ENCODE assay signal across 14 cellular contexts in genomic region chr4:182643801-182644311, GRCh38.
DNase-seq lines count a peak whose midpoint lies in the region; ATAC-seq, FAIRE-seq and TF ChIP-seq lines count a peak whose summit lies in the region.
"Had no signal": no experiment of that assay in that cellular context is flagged by ENCODE, and none has a peak within 500 bp of the region (broad histone marks: within the 10 kb centered on the region; RNA-seq: fewer than 3 reads in every experiment).

No MANE protein-coding gene starts in this region.

- peaks cover 21% of the 10 kb centered on the region for H3K9me3 Mint-ChIP-seq in HFFc6

- in situ Hi-C loops in ACHN (cut with HindIII; ENCODE audit: low pct_ligation_motif_present, low pct_unique_long_range_greater_than_20kb, low sequenced_read_pairs): no loop called here

- H3K4me1 Mint-ChIP-seq in HFFc6 (ENCODE audit: low read depth): peaks cover 43% of the 10 kb centered on the region
- H3K4me1 Mint-ChIP-seq: neural crest cell had no signal

- H3K36me3 ChIP-seq in bronchial epithelial cell (ENCODE audit: control insufficient read depth, insufficient read depth, low read length): no peaks in the 10 kb centered on the region

- peak overlapping the region; percentile 74 for H3K4me3 Mint-ChIP-seq in HFFc6
- H3K4me3 Mint-ChIP-seq: activated T-cell treated with anti-CD3 and anti-CD28 coated beads, Interleukin-2, amount 50 U/mL, for 24 hours; neural crest cell; type B pancreatic cell had no signal

- H3K4me3 ChIP-seq in bronchial epithelial cell (ENCODE audit: low read depth, low read length): no peak overlapping the region

- H3K27ac Mint-ChIP-seq in HFFc6: peak overlapping the region; percentile 95
- H3K27ac Mint-ChIP-seq: activated T-cell treated with anti-CD3 and anti-CD28 coated beads, Interleukin-2, amount 50 U/mL, for 24 hours; type B pancreatic cell had no signal

- ATAC-seq in GM21381 (IDR thresholded peaks at IDR 0.05; ENCODE audit: unreplicated experiment) (no peak), HG03280 (IDR thresholded peaks at IDR 0.05; ENCODE audit: unreplicated experiment) (no peak)

- no peaks in the 10 kb centered on the region for H3K27me3 ChIP-seq in bronchial epithelial cell (ENCODE audit: control insufficient read depth, insufficient read depth, low read length)

- DNase-seq in ACHN (peak; percentile 75), HFFc6 (peak; percentile 76), bronchial epithelial cell (ENCODE audit: low read depth) (peak; percentile 20), iris pigment epithelial cell (ENCODE audit: low read depth) (peak; percentile 92), DMS53 (lab: John Stamatoyannopoulos, UW) (no peak)
- DNase-seq in activated CD4-positive, alpha-beta T cell treated with anti-CD3 and anti-CD28 coated beads, Interleukin-2, amount 50 U/mL, for 48 hours: no peak
- DNase-seq: activated T-cell treated with anti-CD3 and anti-CD28 coated beads, Interleukin-2, amount 50 U/mL, for 24 hours; cortex of kidney; NCI-H1417; OCI-M1 had no signal

- FAIRE-seq in bronchial epithelial cell (lab: Jason Lieb, UNC): no peak

- H3K36me3 Mint-ChIP-seq in HFFc6 (ENCODE audit: low read depth): peaks cover 33% of the 10 kb centered on the region

- no peak for TF ChIP-seq CTCF in HFFc6 (IDR thresholded peaks at IDR 0.05)
- TF ChIP-seq CTCF in bronchial epithelial cell (IDR thresholded peaks at IDR 0.05; ENCODE audit: insufficient read depth, low read length, severe bottlenecking): no peak

- H3K27me3 Mint-ChIP-seq in HFFc6 (ENCODE audit: insufficient read depth): no peaks in the 10 kb centered on the region; the same call in 1 of the 2 replicates
- H3K27me3 Mint-ChIP-seq: type B pancreatic cell had no signal

Comparison
In these comparisons a context has a peak if more than half of its experiments do, and no peak if none do; other contexts are left out.
1. DNase-seq: peak in ACHN (single experiment), HFFc6 (single experiment), bronchial epithelial cell (single experiment) and iris pigment epithelial cell (single experiment); none in DMS53 (single experiment) and activated CD4-positive, alpha-beta T cell treated with anti-CD3 and anti-CD28 coated beads, Interleukin-2, amount 50 U/mL, for 48 hours (0 of 2).